In the genomic region with DNA sequence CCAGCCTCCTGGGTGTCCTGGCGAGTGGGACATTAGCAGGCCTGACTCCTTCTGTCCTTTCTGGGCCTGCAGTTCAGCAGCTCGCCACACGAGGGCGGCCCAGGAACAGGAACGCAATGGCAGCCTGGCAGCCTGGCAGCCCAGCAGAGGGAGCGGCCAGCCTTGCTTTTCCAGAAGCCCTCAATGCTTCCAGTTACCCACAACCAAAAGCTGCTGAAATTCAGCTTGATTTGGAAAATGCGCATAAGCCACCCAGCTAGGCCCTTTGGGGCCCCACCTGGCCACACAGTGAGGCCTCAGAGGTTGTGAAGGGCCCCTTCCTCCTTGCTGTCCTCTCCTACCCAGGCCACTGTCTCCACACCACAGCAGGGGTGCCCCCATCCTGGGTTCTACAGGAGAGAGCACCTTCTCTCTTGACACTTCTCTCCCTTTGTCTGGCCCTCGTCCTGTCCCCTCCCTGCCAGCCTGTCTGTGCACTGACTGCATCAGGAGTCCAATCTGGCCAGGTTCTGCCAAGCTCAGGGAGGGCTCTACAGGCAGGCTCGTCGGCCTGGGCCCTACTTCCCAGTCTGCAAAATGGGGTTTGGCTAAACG, we compare ENCODE assay signal across 8 cellular contexts.
A peak's percentile ranks its signal among the peaks of the same experiment; 100 is the strongest.
DNase-seq lines count a peak whose midpoint lies in the region; ATAC-seq and TF ChIP-seq lines count a peak whose summit lies in the region.

No MANE protein-coding gene starts in this region.

- no peaks in the 10 kb centered on the region for H3K9me3 Mint-ChIP-seq in activated T-helper 17 cell treated with anti-CD3 and anti-CD28 coated beads, Interleukin-2, amount 50 U/mL, for 72 hours
- H3K9me3 Mint-ChIP-seq in neural crest cell: no peaks in the 10 kb centered on the region

- no peaks in the 10 kb centered on the region for H3K4me1 Mint-ChIP-seq in activated T-helper 17 cell treated with anti-CD3 and anti-CD28 coated beads, Interleukin-2, amount 50 U/mL, for 72 hours
- H3K4me1 Mint-ChIP-seq in neural crest cell: peaks cover 37% of the 10 kb centered on the region

- peak; percentile 97 for TF ChIP-seq RAD21 in Ishikawa (IDR thresholded peaks at IDR 0.05; ENCODE audit: low read depth)

- H3K36me3 Mint-ChIP-seq in activated T-helper 17 cell treated with anti-CD3 and anti-CD28 coated beads, Interleukin-2, amount 50 U/mL, for 72 hours (ENCODE audit: low read depth): no peaks in the 10 kb centered on the region
- H3K36me3 Mint-ChIP-seq in neural crest cell (ENCODE audit: low read depth): no peaks in the 10 kb centered on the region

- H3K27ac Mint-ChIP-seq in activated T-helper 17 cell treated with anti-CD3 and anti-CD28 coated beads, Interleukin-2, amount 50 U/mL, for 72 hours: no peak overlapping the region
- H3K27ac Mint-ChIP-seq in neural crest cell (ENCODE audit: unreplicated experiment): peak overlapping the region; percentile 99

- DNase-seq in ELF-1 (ENCODE audit: low read depth, low spot score) (peak; percentile 93), RKO (ENCODE audit: low spot score) (peak; percentile 78), fibroblast of pulmonary artery (ENCODE audit: low read depth) (peak; percentile 85), neural crest cell (ENCODE audit: low read depth, low spot score) (peak; percentile 99)
- peak; percentile 91 for DNase-seq in stimulated activated naive CD8-positive, alpha-beta T cell treated with anti-CD3 and anti-CD28 coated beads, Interleukin-15, Interleukin-2, amounts not matched to agents 100 U/mL and 50 U/mL, for 24 hours

- peak; percentile 82 for ATAC-seq in activated T-helper 17 cell treated with anti-CD3 and anti-CD28 coated beads, Interleukin-2, amount 50 U/mL, for 72 hours (replicated peaks)
- peak; percentile 80 for ATAC-seq in stimulated activated naive CD8-positive, alpha-beta T cell treated with anti-CD3 and anti-CD28 coated beads, Interleukin-15, Interleukin-2, amounts not matched to agents 100 U/mL and 50 U/mL, for 24 hours
- ATAC-seq in GM21737 (IDR thresholded peaks at IDR 0.05; ENCODE audit: unreplicated experiment): no peak

- no peak overlapping the region for H3K4me3 Mint-ChIP-seq in activated T-helper 17 cell treated with anti-CD3 and anti-CD28 coated beads, Interleukin-2, amount 50 U/mL, for 72 hours
- peak overlapping the region; percentile 59 for H3K4me3 Mint-ChIP-seq in neural crest cell

- no peaks in the 10 kb centered on the region for H3K27me3 Mint-ChIP-seq in activated T-helper 17 cell treated with anti-CD3 and anti-CD28 coated beads, Interleukin-2, amount 50 U/mL, for 72 hours
- peaks cover 10% of the 10 kb centered on the region for H3K27me3 Mint-ChIP-seq in neural crest cell (ENCODE audit: low read depth)

- peak; percentile 99 for TF ChIP-seq CTCF in fibroblast of pulmonary artery (IDR thresholded peaks at IDR 0.05; ENCODE audit: low read length, missing control alignments)
- peak; percentile 99 for TF ChIP-seq CTCF in neural crest cell (conservative IDR thresholded peaks at IDR 0.05)

- H3K4me3 ChIP-seq in fibroblast of pulmonary artery (replicated peaks; ENCODE audit: low read depth, low read length): no peak overlapping the region

- no peak for TF ChIP-seq EP300 in Ishikawa (IDR thresholded peaks at IDR 0.05; ENCODE audit: borderline replicate concordance)

TF ChIP-seq in Ishikawa, 13 proteins besides CTCF, POLR2A, EP300 and RAD21:
- TF ChIP-seq, protein P1, sequence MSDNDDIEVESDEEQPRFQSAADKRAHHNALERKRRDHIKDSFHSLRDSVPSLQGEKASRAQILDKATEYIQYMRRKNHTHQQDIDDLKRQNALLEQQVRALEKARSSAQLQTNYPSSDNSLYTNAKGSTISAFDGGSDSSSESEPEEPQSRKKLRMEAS (IDR thresholded peaks at IDR 0.05): no peak
- TF ChIP-seq, protein P2, sequence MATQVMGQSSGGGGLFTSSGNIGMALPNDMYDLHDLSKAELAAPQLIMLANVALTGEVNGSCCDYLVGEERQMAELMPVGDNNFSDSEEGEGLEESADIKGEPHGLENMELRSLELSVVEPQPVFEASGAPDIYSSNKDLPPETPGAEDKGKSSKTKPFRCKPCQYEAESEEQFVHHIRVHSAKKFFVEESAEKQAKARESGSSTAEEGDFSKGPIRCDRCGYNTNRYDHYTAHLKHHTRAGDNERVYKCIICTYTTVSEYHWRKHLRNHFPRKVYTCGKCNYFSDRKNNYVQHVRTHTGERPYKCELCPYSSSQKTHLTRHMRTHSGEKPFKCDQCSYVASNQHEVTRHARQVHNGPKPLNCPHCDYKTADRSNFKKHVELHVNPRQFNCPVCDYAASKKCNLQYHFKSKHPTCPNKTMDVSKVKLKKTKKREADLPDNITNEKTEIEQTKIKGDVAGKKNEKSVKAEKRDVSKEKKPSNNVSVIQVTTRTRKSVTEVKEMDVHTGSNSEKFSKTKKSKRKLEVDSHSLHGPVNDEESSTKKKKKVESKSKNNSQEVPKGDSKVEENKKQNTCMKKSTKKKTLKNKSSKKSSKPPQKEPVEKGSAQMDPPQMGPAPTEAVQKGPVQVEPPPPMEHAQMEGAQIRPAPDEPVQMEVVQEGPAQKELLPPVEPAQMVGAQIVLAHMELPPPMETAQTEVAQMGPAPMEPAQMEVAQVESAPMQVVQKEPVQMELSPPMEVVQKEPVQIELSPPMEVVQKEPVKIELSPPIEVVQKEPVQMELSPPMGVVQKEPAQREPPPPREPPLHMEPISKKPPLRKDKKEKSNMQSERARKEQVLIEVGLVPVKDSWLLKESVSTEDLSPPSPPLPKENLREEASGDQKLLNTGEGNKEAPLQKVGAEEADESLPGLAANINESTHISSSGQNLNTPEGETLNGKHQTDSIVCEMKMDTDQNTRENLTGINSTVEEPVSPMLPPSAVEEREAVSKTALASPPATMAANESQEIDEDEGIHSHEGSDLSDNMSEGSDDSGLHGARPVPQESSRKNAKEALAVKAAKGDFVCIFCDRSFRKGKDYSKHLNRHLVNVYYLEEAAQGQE (IDR thresholded peaks at IDR 0.05; ENCODE audit: low read depth): no peak
- TF ChIP-seq CEBPB (IDR thresholded peaks at IDR 0.05) (no peak), YY1 (IDR thresholded peaks at IDR 0.05; ENCODE audit: low read depth) (peak; percentile 63; the same call in 1 of the 2 replicates), ZBTB7A (IDR thresholded peaks at IDR 0.05; ENCODE audit: low read depth) (no peak)
TF ChIP-seq in Ishikawa: peak in this region for 1.
